ENCODE assay signal across 16 cellular contexts in the genomic region with DNA sequence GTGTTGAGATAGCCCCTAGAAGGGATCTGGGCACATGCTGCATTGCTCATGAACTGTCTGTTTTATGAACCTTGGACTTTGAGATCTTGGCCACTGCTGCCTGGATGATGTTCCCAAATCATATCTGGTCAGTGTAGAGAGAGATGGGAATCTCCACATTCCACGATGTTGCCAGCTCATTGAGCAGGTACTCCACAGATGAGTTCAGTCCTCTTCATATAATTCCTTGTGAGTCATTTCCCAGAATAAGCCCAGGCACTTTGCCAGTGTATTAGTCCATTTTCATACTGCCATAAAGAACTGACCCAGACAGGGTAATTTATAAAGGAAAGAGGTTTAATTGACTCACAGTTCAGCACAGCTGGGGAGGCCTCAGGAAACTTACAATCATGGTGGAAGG.
A peak's percentile ranks its signal among the peaks of the same experiment; 100 is the strongest.
DNase-seq lines count a peak whose midpoint lies in the region; ATAC-seq and TF ChIP-seq lines count a peak whose summit lies in the region.
"Had no signal": no experiment of that assay in that cellular context is flagged by ENCODE, and none has a peak within 500 bp of the region (broad histone marks: within the 10 kb centered on the region; RNA-seq: fewer than 3 reads in every experiment).

No MANE protein-coding gene starts in this region.

- no peaks in the 10 kb centered on the region for H3F3A ChIP-seq in PC-3 (ENCODE audit: low read length, unreplicated experiment)

- intact Hi-C loops in PC-3 (cut with micrococcal nuclease) (no loop called here), head of caudate nucleus (cut with DNase I) (no loop called here)
- intact Hi-C loops in dendritic cell treated with granulocyte-macrophage colony-stimulating factor and Interleukin-4, amounts not matched to agents 40 ng/mL and 50 ng/mL, for 4 days (cut with micrococcal nuclease), result no loop called here

- H3K9me3 Mint-ChIP-seq in dendritic cell treated with granulocyte-macrophage colony-stimulating factor and Interleukin-4, amounts not matched to agents 40 ng/mL and 50 ng/mL, for 4 days, result peaks cover 21% of the 10 kb centered on the region

- H3K4me1 Mint-ChIP-seq in dendritic cell treated with granulocyte-macrophage colony-stimulating factor and Interleukin-4, amounts not matched to agents 40 ng/mL and 50 ng/mL, for 4 days (ENCODE audit: low read depth), result peaks cover 34% of the 10 kb centered on the region
- H3K4me1 Mint-ChIP-seq: activated CD4-positive, alpha-beta T cell treated with anti-CD3 and anti-CD28 coated beads, Interleukin-2, amount 10 ng/mL, durations not matched to agents 24 days and 14 days; neural crest cell had no signal

- H3K36me3 ChIP-seq in PC-3 (ENCODE audit: low read depth, low read length), result peaks cover 5% of the 10 kb centered on the region; the same call in 1 of the 2 replicates
- H3K36me3 ChIP-seq in H7 (replicated peaks; ENCODE audit: control insufficient read depth, insufficient read depth, low read length), result no peaks in the 10 kb centered on the region

- H3K4me1 ChIP-seq in PC-3 (ENCODE audit: insufficient read depth, low read length), result peaks cover 18% of the 10 kb centered on the region

- DNase-seq in Daoy (ENCODE audit: low read depth), result peak; percentile 81
- DNase-seq in PC-3, result peak; percentile 98
- peak; percentile 86 for DNase-seq in myocyte (ENCODE audit: low read depth)
- no peak for DNase-seq in head of caudate nucleus
- DNase-seq in stimulated activated naive CD4-positive, alpha-beta T cell treated with Interleukin-2 at 50 U/mL for 16 hours (lab: John Stamatoyannopoulos, UW), result no peak
- no peak for DNase-seq in H7
- no peak for DNase-seq in NCI-H446 (lab: John Stamatoyannopoulos, UW)
- DNase-seq: activated CD4-positive, alpha-beta T cell treated with anti-CD3 and anti-CD28 coated beads, Interleukin-2, amount 10 ng/mL, durations not matched to agents 24 days and 14 days; activated naive CD4-positive, alpha-beta T cell; islet precursor cell; Karpas-422; NCI-H510A treated with DMSO at 0.1 percent for 48 hours; stimulated activated CD4-positive, alpha-beta T cell treated with anti-CD3 and anti-CD28 coated beads, Interleukin-2, amount 100 ng/mL, for 48 hours had no signal

- H3K9me3 ChIP-seq in PC-3 (ENCODE audit: low read length), result peaks cover 7% of the 10 kb centered on the region

- H4K20me1 ChIP-seq in PC-3 (ENCODE audit: low read length), result no peaks in the 10 kb centered on the region

- no peak overlapping the region for H3K4me3 ChIP-seq in PC-3 (ENCODE audit: low read length)
- H3K4me3 ChIP-seq in H7 (ENCODE audit: insufficient read depth, low read depth, low read length), result no peak overlapping the region
- H3K4me3 ChIP-seq: SK-N-MC had no signal

- H3K4me3 Mint-ChIP-seq in dendritic cell treated with granulocyte-macrophage colony-stimulating factor and Interleukin-4, amounts not matched to agents 40 ng/mL and 50 ng/mL, for 4 days, result no peak overlapping the region
- H3K4me3 Mint-ChIP-seq: activated CD4-positive, alpha-beta T cell treated with anti-CD3 and anti-CD28 coated beads, Interleukin-2, amount 10 ng/mL, durations not matched to agents 24 days and 14 days; neural crest cell had no signal

- peak; percentile 100 for ATAC-seq in PC-3

- H3K9ac ChIP-seq in PC-3 (ENCODE audit: low read length), result no peak overlapping the region

- H3K27me3 Mint-ChIP-seq in dendritic cell treated with granulocyte-macrophage colony-stimulating factor and Interleukin-4, amounts not matched to agents 40 ng/mL and 50 ng/mL, for 4 days, result peaks cover 5% of the 10 kb centered on the region

- H3K4me2 ChIP-seq in PC-3 (ENCODE audit: low read length), result no peak overlapping the region

- peak overlapping the region; percentile 53 for H3K27ac Mint-ChIP-seq in dendritic cell treated with granulocyte-macrophage colony-stimulating factor and Interleukin-4, amounts not matched to agents 40 ng/mL and 50 ng/mL, for 4 days
- H3K27ac Mint-ChIP-seq: activated CD4-positive, alpha-beta T cell treated with anti-CD3 and anti-CD28 coated beads, Interleukin-2, amount 10 ng/mL, durations not matched to agents 24 days and 14 days had no signal

- no peaks in the 10 kb centered on the region for H3K27me3 ChIP-seq in PC-3 (ENCODE audit: low read length)
- H3K27me3 ChIP-seq in H7 (ENCODE audit: control insufficient read depth, insufficient read depth, low read length), result no peaks in the 10 kb centered on the region

- BruUV-seq in PC-3 (replicated peaks; lab: Mats Ljungman, UMichigan), result no TSS peak

- H2AFZ ChIP-seq in PC-3 (ENCODE audit: low read length), result no peak overlapping the region

- POLR2A ChIA-PET in PC-3 (lab: Charles Lee; ENCODE audit: unreplicated experiment), result interaction anchor here (0.5 to 1.0 kb wide), 2 partner anchors 72 to 1127 kb away, joined by 3 to 4 read pairs; no protein-coding TSS in a partner anchor

- TF ChIP-seq CTCF in PC-3 (conservative IDR thresholded peaks at IDR 0.05; ENCODE audit: low read depth, low read length), result no peak

- H3K9me2 ChIP-seq in PC-3 (replicated peaks; ENCODE audit: low read length), result no peaks in the 10 kb centered on the region

- peak overlapping the region; percentile 46 for H3K27ac ChIP-seq in PC-3 (ENCODE audit: low read length)
- H3K27ac ChIP-seq: SK-N-MC had no signal

- H3K36me3 Mint-ChIP-seq in dendritic cell treated with granulocyte-macrophage colony-stimulating factor and Interleukin-4, amounts not matched to agents 40 ng/mL and 50 ng/mL, for 4 days (ENCODE audit: low read depth), result peaks cover 7% of the 10 kb centered on the region

- H3K79me2 ChIP-seq in PC-3 (ENCODE audit: low read length), result no peaks in the 10 kb centered on the region

- CTCF ChIA-PET in PC-3 (lab: Charles Lee), result no interaction called here

Comparison
In these comparisons a context has a peak if more than half of its experiments do, and no peak if none do; other contexts are left out.
1. DNase-seq: peak in Daoy (single experiment), PC-3 (single experiment) and myocyte (single experiment); none in head of caudate nucleus (0 of 42), stimulated activated naive CD4-positive, alpha-beta T cell treated with Interleukin-2 at 50 U/mL for 16 hours (single experiment), H7 (single experiment) and NCI-H446 (0 of 2).